3 cellular contexts compared by ENCODE assay signal in genomic region chr1:90362163-90362562, GRCh38.
"Had no signal": no experiment of that assay in that cellular context is flagged by ENCODE, and none has a peak within 500 bp of the region (broad histone marks: within the 10 kb centered on the region; RNA-seq: fewer than 3 reads in every experiment).

No MANE protein-coding gene starts in this region.

- DNase-seq: GDM1, GF-D8 had no signal

- ATAC-seq: GM12878 had no signal

- H3K4me3 ChIP-seq: GM12878 had no signal
